8 cellular contexts compared by ENCODE assay signal in genomic region chr3:170355738-170356595, GRCh38. TPM values are rescaled to one million over a fixed set of nuclear protein-coding genes. Genes with fewer than 3 reads are reported as not detected.
DNase-seq lines count a peak whose midpoint lies in the region; ATAC-seq and TF ChIP-seq lines count a peak whose summit lies in the region.

No MANE protein-coding gene starts in this region.

- H3K36me3 Mint-ChIP-seq in CD8-positive, alpha-beta memory T cell, result peaks cover 0 to 26% (median 7%) of the 10 kb centered on the region in 3 donors
- peaks cover 10% of the 10 kb centered on the region for H3K36me3 Mint-ChIP-seq in MCF 10A (ENCODE audit: insufficient read depth, unreplicated experiment)
- H3K36me3 Mint-ChIP-seq in stimulated activated effector memory CD8-positive, alpha-beta T cell treated with anti-CD3 and anti-CD28 coated beads, Interleukin-12 subunit alpha, Interleukin-12 subunit beta, amount 100 ng/mL, for 72 hours, result peaks cover 44% of the 10 kb centered on the region

- peak overlapping the region; percentile 55 for H3K4me3 ChIP-seq in CD8-positive, alpha-beta memory T cell (ENCODE audit: low read length)
- H3K4me3 ChIP-seq in NT2/D1 (ENCODE audit: insufficient read length, low read depth), result peak overlapping the region; percentile 48
- H3K4me3 ChIP-seq in kidney epithelial cell (ENCODE audit: low read depth, low read length), result peak overlapping the region; percentile 31

- TF ChIP-seq CTCF in MCF 10A (IDR thresholded peaks at IDR 0.05; ENCODE audit: unreplicated experiment) (no peak), kidney epithelial cell (IDR thresholded peaks at IDR 0.05; ENCODE audit: insufficient read depth, low read length, poor library complexity, severe bottlenecking) (no peak)

- H3K4me1 ChIP-seq in CD8-positive, alpha-beta memory T cell (ENCODE audit: insufficient read depth, low read length), result peaks cover 18% of the 10 kb centered on the region
- no peaks in the 10 kb centered on the region for H3K4me1 ChIP-seq in NT2/D1 (ENCODE audit: insufficient read depth, insufficient read length)

- DNase-seq in CD8-positive, alpha-beta memory T cell, result peak in 3 of 5 donors; percentile 4 to 47 (median 25)
- no peak for DNase-seq in NT2/D1 (ENCODE audit: low read depth, low spot score)
- no peak for DNase-seq in MCF 10A (ENCODE audit: unreplicated experiment)
- no peak for DNase-seq in kidney epithelial cell (ENCODE audit: low read depth)
- no peak for DNase-seq in stimulated activated effector memory CD8-positive, alpha-beta T cell treated with anti-CD3 and anti-CD28 coated beads, Interleukin-12 subunit alpha, Interleukin-12 subunit beta, amount 100 ng/mL, for 72 hours (ENCODE audit: low spot score in 2 of 2)
- no peak for DNase-seq in iPS-NIHi11 (ENCODE audit: low spot score)

- H3K9me3 Mint-ChIP-seq in CD8-positive, alpha-beta memory T cell, result peaks cover 0 to 2% (median 0%) of the 10 kb centered on the region in 5 donors
- H3K9me3 Mint-ChIP-seq in MCF 10A (ENCODE audit: unreplicated experiment), result no peaks in the 10 kb centered on the region
- no peaks in the 10 kb centered on the region for H3K9me3 Mint-ChIP-seq in stimulated activated effector memory CD8-positive, alpha-beta T cell treated with anti-CD3 and anti-CD28 coated beads, Interleukin-12 subunit alpha, Interleukin-12 subunit beta, amount 100 ng/mL, for 72 hours

- peak overlapping the region; percentile 85 to 99 (median 96) for H3K27ac Mint-ChIP-seq in CD8-positive, alpha-beta memory T cell
- H3K27ac Mint-ChIP-seq in MCF 10A (ENCODE audit: low read depth, unreplicated experiment), result peak overlapping the region; percentile 39
- H3K27ac Mint-ChIP-seq in stimulated activated effector memory CD8-positive, alpha-beta T cell treated with anti-CD3 and anti-CD28 coated beads, Interleukin-12 subunit alpha, Interleukin-12 subunit beta, amount 100 ng/mL, for 72 hours, result peak overlapping the region; percentile 87

- ATAC-seq in GM19328 (IDR thresholded peaks at IDR 0.05; ENCODE audit: unreplicated experiment), result peak; percentile 3
- ATAC-seq in HG03432 (IDR thresholded peaks at IDR 0.05; ENCODE audit: unreplicated experiment), result peak; percentile 23
- no peak for ATAC-seq in stimulated activated effector memory CD8-positive, alpha-beta T cell treated with anti-CD3 and anti-CD28 coated beads, Interleukin-12 subunit alpha, Interleukin-12 subunit beta, amount 100 ng/mL, for 72 hours

- POLR2A ChIA-PET in CD8-positive, alpha-beta memory T cell (lab: Charles Lee), result interaction anchor here (0.6 to 4.2 kb wide), 7 partner anchors 10 to 592 kb away, joined by 3 to 20 read pairs (median 5); partner anchors contain the start of genes MYNN, PHC3 and PRKCI
- POLR2A ChIA-PET in MCF 10A (lab: Yijun Ruan, JAX), result interaction anchor here (0.8 to 2.5 kb wide), 10 partner anchors 11 to 514 kb away, joined by 3 to 9 read pairs (median 4); partner anchors contain the start of gene RPL22L1

- peak overlapping the region; percentile 73 to 93 (median 86) for H3K4me3 Mint-ChIP-seq in CD8-positive, alpha-beta memory T cell
- peak overlapping the region; percentile 68 for H3K4me3 Mint-ChIP-seq in MCF 10A (ENCODE audit: unreplicated experiment)
- peak overlapping the region; percentile 66 for H3K4me3 Mint-ChIP-seq in stimulated activated effector memory CD8-positive, alpha-beta T cell treated with anti-CD3 and anti-CD28 coated beads, Interleukin-12 subunit alpha, Interleukin-12 subunit beta, amount 100 ng/mL, for 72 hours

- peak overlapping the region; percentile 92 for H3K27ac ChIP-seq in CD8-positive, alpha-beta memory T cell (ENCODE audit: low read depth, low read length)

- H3K27me3 Mint-ChIP-seq in CD8-positive, alpha-beta memory T cell, result peaks cover 0 to 2% of the 10 kb centered on the region in 2 donors
- no peaks in the 10 kb centered on the region for H3K27me3 Mint-ChIP-seq in MCF 10A (ENCODE audit: insufficient read depth, unreplicated experiment)

- TSS peak; percentile 88 for BruUV-seq in MCF 10A (replicated peaks; lab: Mats Ljungman, UMichigan)

- CTCF ChIA-PET in CD8-positive, alpha-beta memory T cell (lab: Charles Lee), result interaction anchor here (1.0 to 2.3 kb wide), 5 partner anchors 10 to 58 kb away, joined by 3 to 7 read pairs (median 3); no protein-coding TSS in a partner anchor
- CTCF ChIA-PET in MCF 10A (lab: Yijun Ruan, JAX), result interaction anchor here (0.6 to 1.6 kb wide), 6 partner anchors 20 to 1509 kb away, joined by 3 to 5 read pairs (median 3); no protein-coding TSS in a partner anchor

- no peaks in the 10 kb centered on the region for H3K36me3 ChIP-seq in CD8-positive, alpha-beta memory T cell (ENCODE audit: insufficient read depth, low read length)
- peaks cover 16% of the 10 kb centered on the region for H3K36me3 ChIP-seq in NT2/D1 (ENCODE audit: insufficient read depth, insufficient read length, low read length)
- peaks cover 3% of the 10 kb centered on the region for H3K36me3 ChIP-seq in kidney epithelial cell (ENCODE audit: control insufficient read depth, insufficient read depth, low read length)

- no peaks in the 10 kb centered on the region for H3K27me3 ChIP-seq in CD8-positive, alpha-beta memory T cell (ENCODE audit: insufficient read depth, low read length, poor library complexity, severe bottlenecking)
- H3K27me3 ChIP-seq in NT2/D1 (ENCODE audit: insufficient read depth, insufficient read length) (no peaks in the 10 kb centered on the region), kidney epithelial cell (ENCODE audit: control insufficient read depth, insufficient read depth, low read length) (no peaks in the 10 kb centered on the region)

- H3K9ac ChIP-seq in NT2/D1 (ENCODE audit: insufficient read length, low read depth), result peak overlapping the region; percentile 83

- intact Hi-C loops in MCF 10A (cut with micrococcal nuclease), result loop anchor here (2.0 kb wide), 1 partner anchor 175 kb away; the partner anchor contains the start of gene PHC3

- peaks cover 23 to 56% (median 40%) of the 10 kb centered on the region in 3 donors for H3K4me1 Mint-ChIP-seq in CD8-positive, alpha-beta memory T cell
- H3K4me1 Mint-ChIP-seq in MCF 10A (ENCODE audit: insufficient read depth, unreplicated experiment), result peaks cover 12% of the 10 kb centered on the region
- peaks cover 41% of the 10 kb centered on the region for H3K4me1 Mint-ChIP-seq in stimulated activated effector memory CD8-positive, alpha-beta T cell treated with anti-CD3 and anti-CD28 coated beads, Interleukin-12 subunit alpha, Interleukin-12 subunit beta, amount 100 ng/mL, for 72 hours

- H3K9me3 ChIP-seq in CD8-positive, alpha-beta memory T cell (ENCODE audit: low read length), result no peaks in the 10 kb centered on the region
- no peaks in the 10 kb centered on the region for H3K9me3 ChIP-seq in NT2/D1 (ENCODE audit: insufficient read depth, low read length)

RNA-seq across cellular contexts. Expression of gene SKIL, which starts 1.5 kb away (rescaled TPM):
- total RNA-seq in CD8-positive, alpha-beta memory T cell, result 10 to 100 TPM; 25.9 to 29.0 TPM
- polyA plus RNA-seq in CD8-positive, alpha-beta memory T cell, result 3.2 TPM
- total RNA-seq in MCF 10A (2022) (31.9 and 34.7 TPM in 2 replicates), kidney epithelial cell (108 and 117 TPM in 2 replicates)

Comparison
In these comparisons a context has a peak if more than half of its experiments do, and no peak if none do; other contexts are left out.
1. DNase-seq: peak in CD8-positive, alpha-beta memory T cell (3 of 5); none in NT2/D1 (single experiment), MCF 10A (single experiment), kidney epithelial cell (single experiment), stimulated activated effector memory CD8-positive, alpha-beta T cell treated with anti-CD3 and anti-CD28 coated beads, Interleukin-12 subunit alpha, Interleukin-12 subunit beta, amount 100 ng/mL, for 72 hours (0 of 2) and iPS-NIHi11 (single experiment).
2. H3K27ac Mint-ChIP-seq: peak in every context shown above with its lines; median percentile 96 in CD8-positive, alpha-beta memory T cell; 87 in stimulated activated effector memory CD8-positive, alpha-beta T cell treated with anti-CD3 and anti-CD28 coated beads, Interleukin-12 subunit alpha, Interleukin-12 subunit beta, amount 100 ng/mL, for 72 hours; 39 in MCF 10A.
3. Peak in every context shown above with its lines, with median percentiles within 50 percentile points of each other: H3K4me3 ChIP-seq and H3K4me3 Mint-ChIP-seq.